ENCODE assay signal across 12 cellular contexts in genomic region chr14:52693532-52693931, GRCh38. TPM values are rescaled to one million over a fixed set of nuclear protein-coding genes. Genes with fewer than 3 reads are reported as not detected.
DNase-seq lines count a peak whose midpoint lies in the region; ATAC-seq, FAIRE-seq and TF ChIP-seq lines count a peak whose summit lies in the region.
"Had no signal": no experiment of that assay in that cellular context is flagged by ENCODE, and none has a peak within 500 bp of the region (broad histone marks: within the 10 kb centered on the region; RNA-seq: fewer than 3 reads in every experiment).

No MANE protein-coding gene starts in this region.

- no peak for ATAC-seq in CD4-positive, CD25-positive, alpha-beta regulatory T cell (ENCODE audit: low read depth in 2 of 2)
- no peak for ATAC-seq in GM23338
- no peak for ATAC-seq in activated CD8-positive, alpha-beta T cell treated with anti-CD3 and anti-CD28 coated beads for 36 hours
- no peak for ATAC-seq in HG02852 (IDR thresholded peaks at IDR 0.05; ENCODE audit: unreplicated experiment)
- ATAC-seq in GM21381 (IDR thresholded peaks at IDR 0.05; ENCODE audit: unreplicated experiment), result no peak

- peaks cover 3% of the 10 kb centered on the region; the same call in 1 of the 2 replicates for H3F3A ChIP-seq in GM23338 (replicated peaks; ENCODE audit: low read depth)

- TF ChIP-seq CTCF in GM23338 (conservative IDR thresholded peaks at IDR 0.05; ENCODE audit: low read depth in 2 of 2) (no peak), keratinocyte (optimal IDR thresholded peaks at IDR 0.05 in 1 of 3, IDR thresholded peaks at IDR 0.05 in 1 of 3, conservative IDR thresholded peaks at IDR 0.05 in 1 of 3; ENCODE audit: extremely low read depth in 1 of 3, insufficient read depth in 2 of 3, low read length in 3 of 3) (no peak)
- TF ChIP-seq CTCF in activated CD8-positive, alpha-beta T cell treated with anti-CD3 and anti-CD28 coated beads for 36 hours (IDR thresholded peaks at IDR 0.05), result no peak

- no peak overlapping the region for H2AFZ ChIP-seq in GM23338
- H2AFZ ChIP-seq in keratinocyte (ENCODE audit: control insufficient read depth, low read length), result no peak overlapping the region

- dilution Hi-C loops in keratinocyte (cut with MboI; ENCODE audit: extremely low pct_ligation_motif_present, low sequenced_read_pairs), result no loop called here

- H3K36me3 Mint-ChIP-seq in CD4-positive, CD25-positive, alpha-beta regulatory T cell, result no peaks in the 10 kb centered on the region
- no peaks in the 10 kb centered on the region; the same call in 2 of the 3 replicates for H3K36me3 Mint-ChIP-seq in GM23338 (ENCODE audit: low read depth)
- H3K36me3 Mint-ChIP-seq in activated CD8-positive, alpha-beta T cell treated with anti-CD3 and anti-CD28 coated beads for 36 hours (ENCODE audit: low read depth), result peaks cover 44% of the 10 kb centered on the region

- H3K79me2 ChIP-seq in GM23338 (replicated peaks; ENCODE audit: insufficient read depth), result peaks cover 60% of the 10 kb centered on the region
- peaks cover 69% of the 10 kb centered on the region for H3K79me2 ChIP-seq in keratinocyte (ENCODE audit: control insufficient read depth, insufficient read depth, low read length)

- peak overlapping the region; percentile 5 to 82 (median 36) for H3K27ac Mint-ChIP-seq in CD4-positive, CD25-positive, alpha-beta regulatory T cell
- H3K27ac Mint-ChIP-seq in GM23338, result no peak overlapping the region
- peak overlapping the region; percentile 64 for H3K27ac Mint-ChIP-seq in activated CD8-positive, alpha-beta T cell treated with anti-CD3 and anti-CD28 coated beads for 36 hours

- H3K4me2 ChIP-seq in GM23338 (no peak overlapping the region), keratinocyte (ENCODE audit: control insufficient read depth, extremely low read depth, insufficient read depth, low read depth, low read length) (peak overlapping the region; percentile 81)

- peak overlapping the region; percentile 62 to 82 (median 72) for H3K4me3 Mint-ChIP-seq in CD4-positive, CD25-positive, alpha-beta regulatory T cell
- peak overlapping the region; percentile 42 for H3K4me3 Mint-ChIP-seq in GM23338
- H3K4me3 Mint-ChIP-seq in activated CD8-positive, alpha-beta T cell treated with anti-CD3 and anti-CD28 coated beads for 36 hours, result peak overlapping the region; percentile 91

- H3K4me1 ChIP-seq in CD4-positive, CD25-positive, alpha-beta regulatory T cell (ENCODE audit: control insufficient read depth, insufficient read depth, low read length, poor library complexity, severe bottlenecking), result peaks cover 45% of the 10 kb centered on the region
- peaks cover 20% of the 10 kb centered on the region for H3K4me1 ChIP-seq in GM23338 (ENCODE audit: insufficient read depth)
- peaks cover 27% of the 10 kb centered on the region for H3K4me1 ChIP-seq in keratinocyte (ENCODE audit: control insufficient read depth, extremely low read depth, insufficient read depth, low read length)

- peaks cover 7% of the 10 kb centered on the region; the same call in 1 of the 2 replicates for H4K20me1 ChIP-seq in GM23338 (replicated peaks; ENCODE audit: insufficient read depth)
- peaks cover 5% of the 10 kb centered on the region for H4K20me1 ChIP-seq in keratinocyte (ENCODE audit: control insufficient read depth, extremely low read depth, insufficient read depth, low read length)

- peaks cover 5% of the 10 kb centered on the region for H3K27me3 Mint-ChIP-seq in CD4-positive, CD25-positive, alpha-beta regulatory T cell
- H3K27me3 Mint-ChIP-seq in GM23338 (ENCODE audit: insufficient read depth, low read depth, poor library complexity), result peaks cover 4% of the 10 kb centered on the region
- no peaks in the 10 kb centered on the region for H3K27me3 Mint-ChIP-seq in activated CD8-positive, alpha-beta T cell treated with anti-CD3 and anti-CD28 coated beads for 36 hours

- FAIRE-seq in keratinocyte (lab: Jason Lieb, UNC), result no peak

- no peak overlapping the region for H3K27ac ChIP-seq in CD4-positive, CD25-positive, alpha-beta regulatory T cell (ENCODE audit: insufficient read depth, low read length, poor library complexity, severe bottlenecking)
- no peak overlapping the region for H3K27ac ChIP-seq in GM23338 (ENCODE audit: low read depth)
- peak overlapping the region; percentile 97 for H3K27ac ChIP-seq in keratinocyte (ENCODE audit: control insufficient read depth, insufficient read depth, low read length)
- H3K27ac ChIP-seq: SJSA1 had no signal

- DNase-seq in CD4-positive, CD25-positive, alpha-beta regulatory T cell, result no peak
- DNase-seq in GM23338 (ENCODE audit: low spot score) (no peak), keratinocyte (ENCODE audit: low read depth, low spot score) (no peak), C1 segment of cervical spinal cord (lab: John Stamatoyannopoulos, UW) (no peak), ecto neural progenitor cell (ENCODE audit: low spot score) (no peak)
- no peak for DNase-seq in activated CD8-positive, alpha-beta T cell treated with anti-CD3 and anti-CD28 coated beads for 36 hours
- DNase-seq: anterior cingulate cortex, hippocampal formation, NCI-H510A treated with DMSO at 0.1 percent for 48 hours had no signal

- H3K4me1 Mint-ChIP-seq in CD4-positive, CD25-positive, alpha-beta regulatory T cell, result peaks cover 22 to 60% (median 47%) of the 10 kb centered on the region in 4 donors
- peaks cover 22% of the 10 kb centered on the region for H3K4me1 Mint-ChIP-seq in GM23338
- H3K4me1 Mint-ChIP-seq in activated CD8-positive, alpha-beta T cell treated with anti-CD3 and anti-CD28 coated beads for 36 hours (ENCODE audit: low read depth), result peaks cover 49% of the 10 kb centered on the region

- CTCF ChIA-PET in activated CD8-positive, alpha-beta T cell treated with anti-CD3 and anti-CD28 coated beads for 36 hours (lab: Charles Lee), result interaction anchor here (1.4 to 2.2 kb wide), 2 partner anchors 14 to 267 kb away, joined by 5 to 8 read pairs; no protein-coding TSS in a partner anchor

- intact Hi-C loops in activated CD8-positive, alpha-beta T cell treated with anti-CD3 and anti-CD28 coated beads for 36 hours (cut with micrococcal nuclease), result no loop called here

- H3K36me3 ChIP-seq in CD4-positive, CD25-positive, alpha-beta regulatory T cell (ENCODE audit: control insufficient read depth, insufficient read depth, low read length), result no peaks in the 10 kb centered on the region
- H3K36me3 ChIP-seq in GM23338 (ENCODE audit: insufficient read depth), result no peaks in the 10 kb centered on the region
- peaks cover 0 to 6% of the 10 kb centered on the region in 2 experiments for H3K36me3 ChIP-seq in keratinocyte (ENCODE audit: control insufficient read depth in 2 of 2, extremely low read depth in 1 of 2, insufficient read depth in 2 of 2, low read length in 2 of 2)

- H3K9me1 ChIP-seq in keratinocyte (ENCODE audit: control insufficient read depth, extremely low read depth, insufficient read depth, low read length), result no peaks in the 10 kb centered on the region

- H3K9me3 Mint-ChIP-seq in CD4-positive, CD25-positive, alpha-beta regulatory T cell, result peaks cover 0 to 2% (median 0%) of the 10 kb centered on the region in 7 donors
- no peaks in the 10 kb centered on the region for H3K9me3 Mint-ChIP-seq in GM23338
- H3K9me3 Mint-ChIP-seq in activated CD8-positive, alpha-beta T cell treated with anti-CD3 and anti-CD28 coated beads for 36 hours, result no peaks in the 10 kb centered on the region

- no peaks in the 10 kb centered on the region for H3K27me3 ChIP-seq in CD4-positive, CD25-positive, alpha-beta regulatory T cell (ENCODE audit: control insufficient read depth, insufficient read depth, low read length)
- H3K27me3 ChIP-seq in GM23338 (ENCODE audit: insufficient read depth) (peaks cover 12% of the 10 kb centered on the region; the same call in 1 of the 2 replicates), keratinocyte (ENCODE audit: control insufficient read depth, extremely low read depth, insufficient read depth, low read length) (no peaks in the 10 kb centered on the region)
- H3K27me3 ChIP-seq: SJSA1 had no signal

- H3K9me2 ChIP-seq in GM23338 (ENCODE audit: insufficient read depth), result 0 out of 2 replicates have a peak, but pooled peaks cover 2% of the 10 kb centered on the region

- H3K4me3 ChIP-seq in CD4-positive, CD25-positive, alpha-beta regulatory T cell (ENCODE audit: low read depth, low read length), result peak overlapping the region; percentile 96
- no peak overlapping the region for H3K4me3 ChIP-seq in GM23338
- H3K4me3 ChIP-seq in keratinocyte (ENCODE audit: control insufficient read depth in 2 of 3, extremely low read depth in 1 of 3, insufficient read depth in 2 of 3, low read depth in 1 of 3, low read length in 3 of 3), result peak overlapping the region; percentile 83 to 87 (median 84)

- POLR2A ChIA-PET in activated CD8-positive, alpha-beta T cell treated with anti-CD3 and anti-CD28 coated beads for 36 hours (lab: Charles Lee), result no interaction called here

- no peak overlapping the region for H3K9ac ChIP-seq in keratinocyte (ENCODE audit: control insufficient read depth, extremely low read depth, insufficient read depth, low read length)

- no peaks in the 10 kb centered on the region for H3K9me3 ChIP-seq in CD4-positive, CD25-positive, alpha-beta regulatory T cell (ENCODE audit: control insufficient read depth in 2 of 2, low read length in 2 of 2)
- H3K9me3 ChIP-seq in keratinocyte (ENCODE audit: control insufficient read depth, low read depth, low read length), result no peaks in the 10 kb centered on the region

RNA-seq across cellular contexts. Expression of gene ERO1A, which starts 1.8 kb away (rescaled TPM):
- 72.9 TPM for total RNA-seq in CD4-positive, CD25-positive, alpha-beta regulatory T cell
- 10 to 100 TPM; 48.3 to 71.5 (median 63.4) TPM for polyA plus RNA-seq in CD4-positive, CD25-positive, alpha-beta regulatory T cell
- total RNA-seq in GM23338 (2014; rRNA removed; shearing (Covaris generic)), result 40.7 and 44.7 TPM in 2 replicates
- polyA plus RNA-seq in GM23338 (2016; fragmentation: Nextera tagmentation; extraction: Ambion mirVana) (21.2 and 25.2 TPM in 2 replicates), keratinocyte (86.4 to 131 TPM (median 110 TPM) in 3 replicates)
- 100 to 1,000 TPM; 187 to 202 TPM for total RNA-seq in activated CD8-positive, alpha-beta T cell treated with anti-CD3 and anti-CD28 coated beads for 36 hours
- 170 TPM for polyA plus RNA-seq in keratinocyte (2011; ENCODE audit: low read depth)
- polyA plus RNA-seq in keratinocyte (2011; cell fraction: cytosol; rRNA removed), result 40.3 and 73.9 TPM in 2 replicates
- polyA plus RNA-seq in keratinocyte (2011; cell fraction: nucleus; rRNA removed), result 130 and 188 TPM in 2 replicates
- 73.5 and 88.1 TPM in 2 replicates for polyA plus RNA-seq in keratinocyte (2012; ENCODE audit: low replicate concordance)
- 17.8 to 95.1 TPM (median 64.7 TPM) in 3 replicates for polyA minus RNA-seq in keratinocyte
- 152 TPM for polyA minus RNA-seq in keratinocyte (2011; cell fraction: cytosol; rRNA and poly(A)+ RNA removed)
- polyA minus RNA-seq in keratinocyte (2011; cell fraction: nucleus; rRNA and poly(A)+ RNA removed), result 157 and 234 TPM in 2 replicates

RNA-seq across cellular contexts. Expression of gene PSMC6, which starts 13.5 kb away (rescaled TPM):
- total RNA-seq in CD4-positive, CD25-positive, alpha-beta regulatory T cell, result 110 TPM
- 10 to 100 TPM; 69.7 to 83.0 (median 75.7) TPM for polyA plus RNA-seq in CD4-positive, CD25-positive, alpha-beta regulatory T cell
- 143 and 162 TPM in 2 replicates for total RNA-seq in GM23338 (2014; rRNA removed; shearing (Covaris generic))
- polyA plus RNA-seq in GM23338 (2016; fragmentation: Nextera tagmentation; extraction: Ambion mirVana) (176 and 177 TPM in 2 replicates), keratinocyte (60.6 to 152 TPM (median 78.8 TPM) in 3 replicates)
- total RNA-seq in activated CD8-positive, alpha-beta T cell treated with anti-CD3 and anti-CD28 coated beads for 36 hours, result 100 to 1,000 TPM; 104 to 105 TPM
- 278 TPM for polyA plus RNA-seq in keratinocyte (2011; ENCODE audit: low read depth)
- 44.6 and 95.2 TPM in 2 replicates for polyA plus RNA-seq in keratinocyte (2011; cell fraction: cytosol; rRNA removed)
- polyA plus RNA-seq in keratinocyte (2011; cell fraction: nucleus; rRNA removed), result 79.1 and 128 TPM in 2 replicates
- 66.8 and 89.5 TPM in 2 replicates for polyA plus RNA-seq in keratinocyte (2012; ENCODE audit: low replicate concordance)
- 24.2 to 83.0 TPM (median 30.4 TPM) in 3 replicates for polyA minus RNA-seq in keratinocyte
- 38.2 TPM for polyA minus RNA-seq in keratinocyte (2011; cell fraction: cytosol; rRNA and poly(A)+ RNA removed)
- 32.3 and 56.7 TPM in 2 replicates for polyA minus RNA-seq in keratinocyte (2011; cell fraction: nucleus; rRNA and poly(A)+ RNA removed)

RNA-seq across cellular contexts. Expression of gene STYX, which starts 36.4 kb away (rescaled TPM):
- total RNA-seq in CD4-positive, CD25-positive, alpha-beta regulatory T cell, result 34.0 TPM
- polyA plus RNA-seq in CD4-positive, CD25-positive, alpha-beta regulatory T cell, result 10 to 100 TPM; 33.0 to 45.2 (median 38.0) TPM
- 40.2 and 43.1 TPM in 2 replicates for total RNA-seq in GM23338 (2014; rRNA removed; shearing (Covaris generic))
- polyA plus RNA-seq in GM23338 (2016; fragmentation: Nextera tagmentation; extraction: Ambion mirVana) (21.8 and 23.3 TPM in 2 replicates), keratinocyte (8.5 to 13.2 TPM (median 9.1 TPM) in 3 replicates)
- total RNA-seq in activated CD8-positive, alpha-beta T cell treated with anti-CD3 and anti-CD28 coated beads for 36 hours, result 10 to 100 TPM; 13.0 to 13.2 TPM
- 3.1 TPM for polyA plus RNA-seq in keratinocyte (2011; ENCODE audit: low read depth)
- 7.5 and 14.4 TPM in 2 replicates for polyA plus RNA-seq in keratinocyte (2011; cell fraction: cytosol; rRNA removed)
- 4.5 and 5.6 TPM in 2 replicates for polyA plus RNA-seq in keratinocyte (2011; cell fraction: nucleus; rRNA removed)
- 6.9 and 10.3 TPM in 2 replicates for polyA plus RNA-seq in keratinocyte (2012; ENCODE audit: low replicate concordance)
- polyA minus RNA-seq in keratinocyte, result 3.0 to 11.8 TPM (median 6.9 TPM) in 3 replicates
- 12.7 TPM for polyA minus RNA-seq in keratinocyte (2011; cell fraction: cytosol; rRNA and poly(A)+ RNA removed)
- 3.5 and 6.8 TPM in 2 replicates for polyA minus RNA-seq in keratinocyte (2011; cell fraction: nucleus; rRNA and poly(A)+ RNA removed)
